17 cellular contexts compared by ENCODE assay signal in genomic region chr15:33190539-33190938, GRCh38.
"Had no signal": no experiment of that assay in that cellular context is flagged by ENCODE, and none has a peak within 500 bp of the region (broad histone marks: within the 10 kb centered on the region; RNA-seq: fewer than 3 reads in every experiment).

No MANE protein-coding gene starts in this region.

- H3K9me3 ChIP-seq: body of pancreas, lower lobe of right lung, testis had no signal

- ATAC-seq: body of pancreas, left cardiac atrium, lower lobe of right lung, T-helper 17 cell had no signal

- H3K4me1 ChIP-seq: lower lobe of right lung had no signal

- H3K27ac ChIP-seq: body of pancreas, coronary artery, lower lobe of right lung, parathyroid adenoma, testis had no signal

- H3K4me3 ChIP-seq: body of pancreas, coronary artery, lower lobe of right lung, testis had no signal

- FAIRE-seq: endothelial cell of umbilical vein, TTC549 had no signal

- H3K36me3 ChIP-seq: lower lobe of right lung had no signal

- H3K27me3 ChIP-seq: body of pancreas, testis had no signal

- DNase-seq: activated CD4-positive, CD25-positive, alpha-beta regulatory T cell treated with anti-CD3 and anti-CD28 coated beads, Interleukin-2, amount 50 U/mL, for 72 hours; activated gamma-delta T cell treated with Interleukin-2 at 50 U/mL for 16 hours; amniotic stem cell; body of pancreas; central memory CD4-positive, alpha-beta T cell; effector CD4-positive, alpha-beta T cell; foreskin melanocyte; head of caudate nucleus; left cardiac atrium; lower lobe of right lung; SIG-M5; T-helper 17 cell; testis had no signal
